Comparison of ENCODE assay signal across 8 cellular contexts in genomic region chr4:137927972-137928371, GRCh38.
"Had no signal": no experiment of that assay in that cellular context is flagged by ENCODE, and none has a peak within 500 bp of the region (broad histone marks: within the 10 kb centered on the region; RNA-seq: fewer than 3 reads in every experiment).

No MANE protein-coding gene starts in this region.

- DNase-seq: GM23248, GOT3, H7, H9, HCEC 1CT, HFFc6 had no signal

- ATAC-seq: GM23338, HCT116 had no signal
